ENCODE assay signal across 9 cellular contexts in the genomic region with DNA sequence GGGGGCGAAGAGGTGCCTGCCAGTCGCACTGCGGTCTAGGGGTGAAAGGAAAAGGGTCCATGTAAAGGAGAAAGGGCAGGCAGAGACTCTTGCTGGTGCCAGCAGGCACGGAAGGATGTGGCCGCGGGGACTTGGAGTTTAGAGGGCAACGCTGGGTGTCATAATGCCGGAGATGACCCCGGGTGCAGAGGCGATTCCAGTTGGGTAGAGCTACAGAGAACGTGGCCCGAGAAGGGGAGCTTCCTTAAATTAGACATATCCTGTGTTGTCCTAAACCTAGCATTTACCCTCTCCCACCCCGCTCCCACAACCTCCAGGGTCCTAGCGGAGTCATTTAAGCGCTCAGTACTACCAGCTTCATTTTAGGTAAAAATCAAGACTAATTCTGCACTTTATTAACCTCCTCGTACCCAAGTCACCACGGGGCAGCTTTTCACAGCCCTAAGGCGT.
DNase-seq lines count a peak whose midpoint lies in the region; ATAC-seq, FAIRE-seq and TF ChIP-seq lines count a peak whose summit lies in the region.
"Had no signal": no experiment of that assay in that cellular context is flagged by ENCODE, and none has a peak within 500 bp of the region (broad histone marks: within the 10 kb centered on the region; RNA-seq: fewer than 3 reads in every experiment).

No MANE protein-coding gene starts in this region.

- peaks cover 1 to 3% of the 10 kb centered on the region in 2 donors for H3K9me3 Mint-ChIP-seq in activated T-cell treated with anti-CD3 and anti-CD28 coated beads, Interleukin-2, amount 50 U/mL, for 72 hours
- peaks cover 2% of the 10 kb centered on the region for H3K9me3 Mint-ChIP-seq in type B pancreatic cell

- H3K4me3 Mint-ChIP-seq in activated T-cell treated with anti-CD3 and anti-CD28 coated beads, Interleukin-2, amount 50 U/mL, for 72 hours = peak overlapping the region; percentile 90 to 94
- peak overlapping the region; percentile 86 for H3K4me3 Mint-ChIP-seq in type B pancreatic cell

- H4K20me1 ChIP-seq in keratinocyte (ENCODE audit: control insufficient read depth, extremely low read depth, insufficient read depth, low read length) = no peaks in the 10 kb centered on the region

- H3K9me1 ChIP-seq in keratinocyte (ENCODE audit: control insufficient read depth, extremely low read depth, insufficient read depth, low read length) = no peaks in the 10 kb centered on the region

- H3K27me3 ChIP-seq in left ventricle myocardium inferior (ENCODE audit: low read depth) (peaks cover 100% of the 10 kb centered on the region), keratinocyte (ENCODE audit: control insufficient read depth, extremely low read depth, insufficient read depth, low read length) (peaks cover 64% of the 10 kb centered on the region)

- peak overlapping the region; percentile 54 for H3K4me3 ChIP-seq in left ventricle myocardium inferior
- H3K4me3 ChIP-seq in keratinocyte (ENCODE audit: control insufficient read depth in 2 of 3, extremely low read depth in 1 of 3, insufficient read depth in 2 of 3, low read depth in 1 of 3, low read length in 3 of 3) = peak overlapping the region; percentile 17 to 80 (median 61)

- H3K36me3 ChIP-seq in left ventricle myocardium inferior (no peaks in the 10 kb centered on the region), keratinocyte (ENCODE audit: control insufficient read depth in 2 of 2, extremely low read depth in 1 of 2, insufficient read depth in 2 of 2, low read length in 2 of 2) (no peaks in the 10 kb centered on the region)

- TF ChIP-seq CTCF in left ventricle myocardium inferior (IDR thresholded peaks at IDR 0.05; ENCODE audit: borderline replicate concordance) (no peak), keratinocyte (optimal IDR thresholded peaks at IDR 0.05 in 1 of 3, IDR thresholded peaks at IDR 0.05 in 1 of 3, conservative IDR thresholded peaks at IDR 0.05 in 1 of 3; ENCODE audit: extremely low read depth in 1 of 3, insufficient read depth in 2 of 3, low read length in 3 of 3) (no peak), type B pancreatic cell (conservative IDR thresholded peaks at IDR 0.05) (no peak)

- no peak for FAIRE-seq in keratinocyte (lab: Jason Lieb, UNC)

- H3K4me1 Mint-ChIP-seq in activated T-cell treated with anti-CD3 and anti-CD28 coated beads, Interleukin-2, amount 50 U/mL, for 72 hours (ENCODE audit: low read depth) = peaks cover 38% of the 10 kb centered on the region
- H3K4me1 Mint-ChIP-seq in type B pancreatic cell (ENCODE audit: unreplicated experiment) = peaks cover 32% of the 10 kb centered on the region

- intact Hi-C loops in left ventricle myocardium inferior (cut with micrococcal nuclease) = no loop called here
- intact Hi-C loops in Right ventricle myocardium superior (cut with DNase I) = no loop called here

- peak overlapping the region; percentile 98 for H3K4me2 ChIP-seq in keratinocyte (ENCODE audit: control insufficient read depth, extremely low read depth, insufficient read depth, low read depth, low read length)

- ATAC-seq in Right ventricle myocardium superior (ENCODE audit: poor library complexity) (no peak), GM18873 (IDR thresholded peaks at IDR 0.05; ENCODE audit: low FRiP score, unreplicated experiment) (no peak)
- peak; percentile 2 to 18 for ATAC-seq in activated T-cell treated with anti-CD3 and anti-CD28 coated beads, Interleukin-2, amount 50 U/mL, for 72 hours (replicated peaks in 1 of 2)

- peak overlapping the region; percentile 81 for H2AFZ ChIP-seq in keratinocyte (ENCODE audit: control insufficient read depth, low read length)

- H3K27me3 Mint-ChIP-seq in activated T-cell treated with anti-CD3 and anti-CD28 coated beads, Interleukin-2, amount 50 U/mL, for 72 hours (ENCODE audit: low read depth) = peaks cover 86% of the 10 kb centered on the region
- H3K27me3 Mint-ChIP-seq in type B pancreatic cell = peaks cover 93% of the 10 kb centered on the region

- peaks cover 11% of the 10 kb centered on the region for H3K9me3 ChIP-seq in left ventricle myocardium inferior (replicated peaks)
- H3K9me3 ChIP-seq in keratinocyte (ENCODE audit: control insufficient read depth, low read depth, low read length) = no peaks in the 10 kb centered on the region

- H3K27ac ChIP-seq in left ventricle myocardium inferior (replicated peaks) = no peak overlapping the region
- H3K27ac ChIP-seq in keratinocyte (ENCODE audit: control insufficient read depth, insufficient read depth, low read length) = no peak overlapping the region

- peak overlapping the region; percentile 33 for H3K9ac ChIP-seq in keratinocyte (ENCODE audit: control insufficient read depth, extremely low read depth, insufficient read depth, low read length)

- H3K4me1 ChIP-seq in left ventricle myocardium inferior (peaks cover 50% of the 10 kb centered on the region), keratinocyte (ENCODE audit: control insufficient read depth, extremely low read depth, insufficient read depth, low read length) (peaks cover 46% of the 10 kb centered on the region)

- peaks cover 4 to 10% of the 10 kb centered on the region in 2 donors for H3K36me3 Mint-ChIP-seq in activated T-cell treated with anti-CD3 and anti-CD28 coated beads, Interleukin-2, amount 50 U/mL, for 72 hours (ENCODE audit: insufficient read depth in 2 of 2)
- no peaks in the 10 kb centered on the region for H3K36me3 Mint-ChIP-seq in type B pancreatic cell

- H3K79me2 ChIP-seq in keratinocyte (ENCODE audit: control insufficient read depth, insufficient read depth, low read length) = peaks cover 5% of the 10 kb centered on the region

- DNase-seq in left ventricle myocardium inferior (no peak), Right ventricle myocardium superior (no peak), keratinocyte (ENCODE audit: low read depth, low spot score) (no peak), type B pancreatic cell (ENCODE audit: extremely low spot score, unreplicated experiment) (no peak), middle frontal gyrus (ENCODE audit: extremely low spot score, low spot score) (no peak), SK-N-DZ (ENCODE audit: low spot score) (no peak)
- peak in 1 of 2 donors; percentile 23 for DNase-seq in activated T-cell treated with anti-CD3 and anti-CD28 coated beads, Interleukin-2, amount 50 U/mL, for 72 hours
- DNase-seq: cortex of kidney had no signal

- H3K27ac Mint-ChIP-seq in activated T-cell treated with anti-CD3 and anti-CD28 coated beads, Interleukin-2, amount 50 U/mL, for 72 hours = no peak overlapping the region
- no peak overlapping the region for H3K27ac Mint-ChIP-seq in type B pancreatic cell

- dilution Hi-C loops in keratinocyte (cut with MboI; ENCODE audit: extremely low pct_ligation_motif_present, low sequenced_read_pairs) = no loop called here

Comparison
In these comparisons a context has a peak if more than half of its experiments do, and no peak if none do; other contexts are left out.
1. ATAC-seq: peak in activated T-cell treated with anti-CD3 and anti-CD28 coated beads, Interleukin-2, amount 50 U/mL, for 72 hours (2 of 2); none in Right ventricle myocardium superior (single experiment) and GM18873 (single experiment).